29 cellular contexts compared by ENCODE assay signal in genomic region chr3:69907554-69907953, GRCh38.
"Had no signal": no experiment of that assay in that cellular context is flagged by ENCODE, and none has a peak within 500 bp of the region (broad histone marks: within the 10 kb centered on the region; RNA-seq: fewer than 3 reads in every experiment).

No MANE protein-coding gene starts in this region.

- DNase-seq: activated CD4-positive, alpha-beta memory T cell treated with anti-CD3 and anti-CD28 coated beads for 36 hours; activated CD4-positive, alpha-beta T cell treated with anti-CD3 and anti-CD28 coated beads for 36 hours; activated CD4-positive, alpha-beta T cell treated with anti-CD3 and anti-CD28 coated beads, Interleukin-2, amount 10 ng/mL, durations not matched to agents 24 days and 14 days; activated CD4-positive, CD25-positive, alpha-beta regulatory T cell; activated CD4-positive, CD25-positive, alpha-beta regulatory T cell treated with anti-CD3 and anti-CD28 coated beads, Interleukin-2, amount 50 U/mL, for 72 hours; activated CD8-positive, alpha-beta memory T cell treated with anti-CD3 and anti-CD28 coated beads, Interleukin-2, amount 10 ng/mL, durations not matched to agents 7 days and 5 days; activated CD8-positive, alpha-beta memory T cell treated with anti-CD3 and anti-CD28 coated beads, Interleukin-2, amount 50 U/mL, for 4 hours; activated CD8-positive, alpha-beta T cell treated with anti-CD3 and anti-CD28 coated beads, Interleukin-2, amount 10 ng/mL, durations not matched to agents 7 days and 5 days; activated effector memory CD4-positive, alpha-beta T cell treated with anti-CD3 and anti-CD28 coated beads, Interleukin-2, amount 50 U/mL, for 16 hours; activated naive CD4-positive, alpha-beta T cell treated with anti-CD3 and anti-CD28 coated beads for 36 hours; activated naive CD8-positive, alpha-beta T cell treated with anti-CD3 and anti-CD28 coated beads for 36 hours; activated naive CD8-positive, alpha-beta T cell treated with anti-CD3 and anti-CD28 coated beads, Interleukin-2, amount 50 U/mL, for 24 hours; activated T-cell treated with anti-CD3 and anti-CD28 coated beads, Interleukin-2, amount 50 U/mL, for 1 hour; activated T-cell treated with anti-CD3 and anti-CD28 coated beads, Interleukin-2, amount 50 U/mL, for 48 hours; adrenal gland; amygdala; brain microvascular endothelial cell; central memory CD4-positive, alpha-beta T cell; cerebellar nuclear complex; colonic mucosa; effector memory CD4-positive, alpha-beta T cell; endodermal cell; foreskin fibroblast; head of caudate nucleus; T-helper 2 cell had no signal

- H3K36me3 ChIP-seq: adrenal gland, brain microvascular endothelial cell, colonic mucosa had no signal

- H3K27me3 ChIP-seq: adrenal gland, brain microvascular endothelial cell, colonic mucosa had no signal

- H3K27ac ChIP-seq: adrenal gland, brain microvascular endothelial cell, colonic mucosa had no signal

- H3K4me1 ChIP-seq: adrenal gland, colonic mucosa had no signal

- FAIRE-seq: astrocyte, bronchial epithelial cell, frontal cortex had no signal

- ATAC-seq: activated CD4-positive, alpha-beta T cell treated with anti-CD3 and anti-CD28 coated beads for 36 hours; activated CD8-positive, alpha-beta memory T cell treated with anti-CD3 and anti-CD28 coated beads, Interleukin-2, amount 10 ng/mL, durations not matched to agents 7 days and 5 days; activated CD8-positive, alpha-beta T cell treated with anti-CD3 and anti-CD28 coated beads, Interleukin-2, amount 10 ng/mL, durations not matched to agents 7 days and 5 days; activated naive CD8-positive, alpha-beta T cell treated with anti-CD3 and anti-CD28 coated beads, Interleukin-2, amount 50 U/mL, for 24 hours; esophagus mucosa had no signal

- H3K4me3 ChIP-seq: adrenal gland, colonic mucosa had no signal

- H3K9me3 ChIP-seq: adrenal gland, colonic mucosa had no signal
